8 cellular contexts compared by ENCODE assay signal in genomic region chr7:151754142-151754590, GRCh38.
A peak's percentile ranks its signal among the peaks of the same experiment; 100 is the strongest.
DNase-seq lines count a peak whose midpoint lies in the region; ATAC-seq and TF ChIP-seq lines count a peak whose summit lies in the region.

No MANE protein-coding gene starts in this region.

- H3K27ac ChIP-seq in Karpas-422 (ENCODE audit: low read length) (peak overlapping the region; percentile 55; the same call in 1 of the 2 replicates), ascending aorta (peak overlapping the region; percentile 81 to 89)

- DNase-seq in stimulated activated naive CD8-positive, alpha-beta T cell treated with anti-CD3 and anti-CD28 coated beads, Interleukin-15, Interleukin-2, amounts not matched to agents 100 U/mL and 50 U/mL, for 24 hours, result peak; percentile 32
- DNase-seq in stimulated activated naive CD8-positive, alpha-beta T cell treated with anti-CD3 and anti-CD28 coated beads, Interleukin-15, amount 100 ng/mL, for 72 hours, result no peak
- DNase-seq in Karpas-422 (peak; percentile 83), ascending aorta (ENCODE audit: low spot score in 2 of 2) (peak; percentile 64 to 94), left cardiac atrium (peak; percentile 85), pulmonary artery endothelial cell (ENCODE audit: low read depth, low spot score) (peak; percentile 96)

- H3K9me3 ChIP-seq in Karpas-422 (ENCODE audit: low read length) (no peaks in the 10 kb centered on the region), ascending aorta (no peaks in the 10 kb centered on the region)

- H4K20me1 ChIP-seq in Karpas-422 (ENCODE audit: insufficient read depth, low read depth, low read length), result no peaks in the 10 kb centered on the region

- peaks cover 0 to 6% of the 10 kb centered on the region in 2 donors for H3K9me3 Mint-ChIP-seq in stimulated activated naive CD8-positive, alpha-beta T cell treated with anti-CD3 and anti-CD28 coated beads, Interleukin-15, amount 100 ng/mL, for 72 hours

- no peaks in the 10 kb centered on the region for H3K9me2 ChIP-seq in Karpas-422 (replicated peaks; ENCODE audit: insufficient read depth, low read length)

- no peak overlapping the region for H3K4me3 ChIP-seq in Karpas-422 (ENCODE audit: low read length)
- no peak overlapping the region for H3K4me3 ChIP-seq in ascending aorta

- H3K79me2 ChIP-seq in Karpas-422 (ENCODE audit: low read length), result no peaks in the 10 kb centered on the region

- no peak overlapping the region for H3K9ac ChIP-seq in Karpas-422 (ENCODE audit: low read length)

- no peaks in the 10 kb centered on the region for H3K27me3 ChIP-seq in Karpas-422 (ENCODE audit: low read length)
- H3K27me3 ChIP-seq in ascending aorta, result no peaks in the 10 kb centered on the region

- H3K4me2 ChIP-seq in Karpas-422 (ENCODE audit: low read depth, low read length, poor library complexity, severe bottlenecking), result peak overlapping the region; percentile 24

- H3K4me1 Mint-ChIP-seq in stimulated activated naive CD8-positive, alpha-beta T cell treated with anti-CD3 and anti-CD28 coated beads, Interleukin-15, amount 100 ng/mL, for 72 hours, result peaks cover 30% of the 10 kb centered on the region

- intact Hi-C loops in ascending aorta (cut with DNase I), result loop anchor here (1.0 to 10.0 kb wide), 6 partner anchors 67 to 669 kb away; partner anchors contain the start of genes AGAP3, FASTK, SMARCD3 and TMUB1
- intact Hi-C loops in left cardiac atrium (cut with DNase I), result loop anchor here (5.0 to 10.0 kb wide), 3 partner anchors 179 to 292 kb away; no protein-coding TSS in a partner anchor

- TF ChIP-seq CTCF in ascending aorta (IDR thresholded peaks at IDR 0.05), result peak; percentile 87 to 92 (median 91)

- no peak overlapping the region for H3K27ac Mint-ChIP-seq in stimulated activated naive CD8-positive, alpha-beta T cell treated with anti-CD3 and anti-CD28 coated beads, Interleukin-15, amount 100 ng/mL, for 72 hours

- H3K4me1 ChIP-seq in Karpas-422 (ENCODE audit: low read length), result peaks cover 26% of the 10 kb centered on the region
- H3K4me1 ChIP-seq in ascending aorta, result peaks cover 9 to 48% of the 10 kb centered on the region in 2 donors

- H3K27me3 Mint-ChIP-seq in stimulated activated naive CD8-positive, alpha-beta T cell treated with anti-CD3 and anti-CD28 coated beads, Interleukin-15, amount 100 ng/mL, for 72 hours, result no peaks in the 10 kb centered on the region

- H3K36me3 ChIP-seq in Karpas-422 (ENCODE audit: insufficient read depth, low read length) (no peaks in the 10 kb centered on the region), ascending aorta (no peaks in the 10 kb centered on the region)

- no peak overlapping the region for H2AFZ ChIP-seq in Karpas-422 (ENCODE audit: low read length)

- H3K4me3 Mint-ChIP-seq in stimulated activated naive CD8-positive, alpha-beta T cell treated with anti-CD3 and anti-CD28 coated beads, Interleukin-15, amount 100 ng/mL, for 72 hours, result no peak overlapping the region

- ATAC-seq in stimulated activated naive CD8-positive, alpha-beta T cell treated with anti-CD3 and anti-CD28 coated beads, Interleukin-15, Interleukin-2, amounts not matched to agents 100 U/mL and 50 U/mL, for 24 hours, result no peak
- no peak for ATAC-seq in stimulated activated naive CD8-positive, alpha-beta T cell treated with anti-CD3 and anti-CD28 coated beads, Interleukin-15, amount 100 ng/mL, for 72 hours
- ATAC-seq in left cardiac atrium (peak; percentile 93 to 94), HG03469 (IDR thresholded peaks at IDR 0.05; ENCODE audit: unreplicated experiment) (no peak), GM19395 (IDR thresholded peaks at IDR 0.05; ENCODE audit: unreplicated experiment) (no peak)

Comparison
In these comparisons a context has a peak if more than half of its experiments do, and no peak if none do; other contexts are left out.
1. DNase-seq: peak in stimulated activated naive CD8-positive, alpha-beta T cell treated with anti-CD3 and anti-CD28 coated beads, Interleukin-15, Interleukin-2, amounts not matched to agents 100 U/mL and 50 U/mL, for 24 hours (single experiment), Karpas-422 (single experiment), ascending aorta (2 of 2), left cardiac atrium (single experiment) and pulmonary artery endothelial cell (single experiment); none in stimulated activated naive CD8-positive, alpha-beta T cell treated with anti-CD3 and anti-CD28 coated beads, Interleukin-15, amount 100 ng/mL, for 72 hours (0 of 2).
2. ATAC-seq: peak in left cardiac atrium (2 of 2); none in stimulated activated naive CD8-positive, alpha-beta T cell treated with anti-CD3 and anti-CD28 coated beads, Interleukin-15, Interleukin-2, amounts not matched to agents 100 U/mL and 50 U/mL, for 24 hours (single experiment), stimulated activated naive CD8-positive, alpha-beta T cell treated with anti-CD3 and anti-CD28 coated beads, Interleukin-15, amount 100 ng/mL, for 72 hours (single experiment), HG03469 (single experiment) and GM19395 (single experiment).